16 cellular contexts compared by ENCODE assay signal in genomic region chr4:142551513-142552280, GRCh38.
DNase-seq lines count a peak whose midpoint lies in the region; ATAC-seq and TF ChIP-seq lines count a peak whose summit lies in the region.
"Had no signal": no experiment of that assay in that cellular context is flagged by ENCODE, and none has a peak within 500 bp of the region (broad histone marks: within the 10 kb centered on the region; RNA-seq: fewer than 3 reads in every experiment).

No MANE protein-coding gene starts in this region.

- no peak overlapping the region for H3K4me3 Mint-ChIP-seq in activated T-cell treated with anti-CD3 and anti-CD28 coated beads, Interleukin-2, amount 50 U/mL, for 24 hours
- no peak overlapping the region for H3K4me3 Mint-ChIP-seq in nephron progenitor cell
- H3K4me3 Mint-ChIP-seq: activated CD8-positive, alpha-beta T cell treated with anti-CD3 and anti-CD28 coated beads, Interleukin-2, amount 10 ng/mL, durations not matched to agents 7 days and 5 days; endodermal cell had no signal

- DNase-seq in activated T-cell treated with anti-CD3 and anti-CD28 coated beads, Interleukin-2, amount 50 U/mL, for 24 hours, result no peak
- no peak for DNase-seq in activated T-cell treated with anti-CD3 and anti-CD28 coated beads, Interleukin-2, amount 50 U/mL, for 1 hour
- DNase-seq in M059J (ENCODE audit: low read depth), result peak; percentile 34
- no peak for DNase-seq in activated naive CD4-positive, alpha-beta T cell treated with anti-CD3 and anti-CD28 coated beads, Interleukin-2, amount 50 U/mL, for 72 hours (ENCODE audit: low spot score in 2 of 2)
- DNase-seq in nephron progenitor cell, result no peak
- DNase-seq in NCI-H1092 treated with DMSO at 0.1 percent for 48 hours (lab: John Stamatoyannopoulos, UW), result no peak
- DNase-seq in AG20443 (ENCODE audit: low spot score), result no peak
- DNase-seq: activated CD8-positive, alpha-beta T cell treated with anti-CD3 and anti-CD28 coated beads, Interleukin-2, amount 10 ng/mL, durations not matched to agents 7 days and 5 days; anterior cingulate cortex; DMS79; endodermal cell; left lung; NCI-H146; NCI-H2227 treated with DMSO at 0.1 percent for 48 hours had no signal

- TF ChIP-seq CTCF in nephron progenitor cell (IDR thresholded peaks at IDR 0.05), result no peak

- no peaks in the 10 kb centered on the region for H3K27me3 Mint-ChIP-seq in activated T-cell treated with anti-CD3 and anti-CD28 coated beads, Interleukin-2, amount 50 U/mL, for 24 hours
- H3K27me3 Mint-ChIP-seq in nephron progenitor cell (ENCODE audit: low read depth, poor library complexity), result no peaks in the 10 kb centered on the region

- H3K9me3 Mint-ChIP-seq in activated T-cell treated with anti-CD3 and anti-CD28 coated beads, Interleukin-2, amount 50 U/mL, for 24 hours, result peaks cover 2% of the 10 kb centered on the region
- peaks cover 0 to 4% of the 10 kb centered on the region in 2 donors for H3K9me3 Mint-ChIP-seq in activated naive CD4-positive, alpha-beta T cell treated with anti-CD3 and anti-CD28 coated beads, Interleukin-2, amount 50 U/mL, for 72 hours
- no peaks in the 10 kb centered on the region for H3K9me3 Mint-ChIP-seq in nephron progenitor cell
- H3K9me3 Mint-ChIP-seq: endodermal cell had no signal

- peak in 1 of 2 donors; percentile 27 for ATAC-seq in activated naive CD4-positive, alpha-beta T cell treated with anti-CD3 and anti-CD28 coated beads, Interleukin-2, amount 50 U/mL, for 72 hours
- ATAC-seq in GM18867 (IDR thresholded peaks at IDR 0.05; ENCODE audit: unreplicated experiment), result no peak
- ATAC-seq: activated CD8-positive, alpha-beta T cell treated with anti-CD3 and anti-CD28 coated beads, Interleukin-2, amount 10 ng/mL, durations not matched to agents 7 days and 5 days; HepG2; left lung had no signal

- H3K4me1 Mint-ChIP-seq in activated T-cell treated with anti-CD3 and anti-CD28 coated beads, Interleukin-2, amount 50 U/mL, for 24 hours (ENCODE audit: low read depth), result peaks cover 81% of the 10 kb centered on the region
- H3K4me1 Mint-ChIP-seq in nephron progenitor cell, result peaks cover 66% of the 10 kb centered on the region

- H3K36me3 Mint-ChIP-seq in activated T-cell treated with anti-CD3 and anti-CD28 coated beads, Interleukin-2, amount 50 U/mL, for 24 hours (ENCODE audit: low read depth), result peaks cover 7% of the 10 kb centered on the region
- peaks cover 5 to 24% of the 10 kb centered on the region in 2 donors for H3K36me3 Mint-ChIP-seq in activated naive CD4-positive, alpha-beta T cell treated with anti-CD3 and anti-CD28 coated beads, Interleukin-2, amount 50 U/mL, for 72 hours
- no peaks in the 10 kb centered on the region for H3K36me3 Mint-ChIP-seq in nephron progenitor cell (ENCODE audit: low read depth)

- H3K27ac Mint-ChIP-seq in activated T-cell treated with anti-CD3 and anti-CD28 coated beads, Interleukin-2, amount 50 U/mL, for 24 hours, result peak overlapping the region; percentile 81
- H3K27ac Mint-ChIP-seq in activated naive CD4-positive, alpha-beta T cell treated with anti-CD3 and anti-CD28 coated beads, Interleukin-2, amount 50 U/mL, for 72 hours, result peak overlapping the region; percentile 87
- H3K27ac Mint-ChIP-seq in nephron progenitor cell, result peak overlapping the region; percentile 87
- H3K27ac Mint-ChIP-seq: activated CD8-positive, alpha-beta T cell treated with anti-CD3 and anti-CD28 coated beads, Interleukin-2, amount 10 ng/mL, durations not matched to agents 7 days and 5 days; endodermal cell had no signal
